ENCODE assay signal across 43 cellular contexts in genomic region chr10:37125921-37126320, GRCh38. TPM values are rescaled to one million over a fixed set of nuclear protein-coding genes. Genes with fewer than 3 reads are reported as not detected.
"Had no signal": no experiment of that assay in that cellular context is flagged by ENCODE, and none has a peak within 500 bp of the region (broad histone marks: within the 10 kb centered on the region; RNA-seq: fewer than 3 reads in every experiment).

No MANE protein-coding gene starts in this region.

- H3K4me1 Mint-ChIP-seq: activated naive CD4-positive, alpha-beta T cell treated with anti-CD3 and anti-CD28 coated beads, Interleukin-2, amount 10 ng/mL, durations not matched to agents 7 days and 5 days; activated naive CD4-positive, alpha-beta T cell treated with anti-CD3 and anti-CD28 coated beads, Interleukin-2, amount 50 U/mL, for 24 hours; activated naive CD8-positive, alpha-beta T cell treated with anti-CD3 and anti-CD28 coated beads for 36 hours; activated naive CD8-positive, alpha-beta T cell treated with anti-CD3 and anti-CD28 coated beads, Interleukin-2, amount 10 ng/mL, durations not matched to agents 7 days and 5 days; activated naive CD8-positive, alpha-beta T cell treated with anti-CD3 and anti-CD28 coated beads, Interleukin-2, amount 50 U/mL, for 24 hours; activated T-helper 17 cell treated with anti-CD3 and anti-CD28 coated beads, Interleukin-2, amount 50 U/mL, for 72 hours; brain; central memory CD8-positive, alpha-beta T cell had no signal

- H3K27me3 ChIP-seq: adrenal gland, ascending aorta, body of pancreas, brain microvascular endothelial cell, breast epithelium, cardiac muscle cell had no signal

- H3K36me3 ChIP-seq: adrenal gland, ascending aorta, brain microvascular endothelial cell, breast epithelium, cardiac muscle cell had no signal

- ATAC-seq: activated naive CD4-positive, alpha-beta T cell treated with anti-CD3 and anti-CD28 coated beads, Interleukin-2, amount 50 U/mL, for 72 hours; activated naive CD8-positive, alpha-beta T cell treated with anti-CD3 and anti-CD28 coated beads, Interleukin-2, amount 50 U/mL, for 24 hours; activated T-cell treated with anti-CD3 and anti-CD28 coated beads, Interleukin-2, amount 50 U/mL, for 4 hours; activated T-cell treated with anti-CD3 and anti-CD28 coated beads, Interleukin-2, amount 50 U/mL, for 72 hours; activated T-helper 17 cell treated with anti-CD3 and anti-CD28 coated beads, Interleukin-2, amount 50 U/mL, for 72 hours; body of pancreas had no signal

- H3K4me3 Mint-ChIP-seq: activated naive CD4-positive, alpha-beta T cell treated with anti-CD3 and anti-CD28 coated beads for 36 hours; activated naive CD4-positive, alpha-beta T cell treated with anti-CD3 and anti-CD28 coated beads, Interleukin-2, amount 10 ng/mL, durations not matched to agents 7 days and 5 days; activated naive CD4-positive, alpha-beta T cell treated with anti-CD3 and anti-CD28 coated beads, Interleukin-2, amount 50 U/mL, for 24 hours; activated naive CD8-positive, alpha-beta T cell; activated naive CD8-positive, alpha-beta T cell treated with anti-CD3 and anti-CD28 coated beads for 36 hours; activated naive CD8-positive, alpha-beta T cell treated with anti-CD3 and anti-CD28 coated beads, Interleukin-2, amount 10 ng/mL, durations not matched to agents 7 days and 5 days; activated naive CD8-positive, alpha-beta T cell treated with anti-CD3 and anti-CD28 coated beads, Interleukin-2, amount 50 U/mL, for 24 hours; activated T-cell treated with anti-CD3 and anti-CD28 coated beads, Interleukin-2, amount 50 U/mL, for 24 hours; activated T-cell treated with anti-CD3 and anti-CD28 coated beads, Interleukin-2, amount 50 U/mL, for 4 hours; activated T-cell treated with anti-CD3 and anti-CD28 coated beads, Interleukin-2, amount 50 U/mL, for 72 hours; activated T-helper 1 cell treated with anti-CD3 and anti-CD28 coated beads, Interleukin-12 subunit alpha, Interleukin-12 subunit beta, Interleukin-2, Interleukin-4 antibody, amounts not matched to agents 30 ng/mL and 10 ng/mL and 1 ng/mL, durations not matched to agents 14 hours and 24 hours and 36 hours; activated T-helper 17 cell treated with anti-CD3 and anti-CD28 coated beads, Interleukin-2, amount 50 U/mL, for 72 hours; brain; central memory CD8-positive, alpha-beta T cell had no signal

- H3K27ac Mint-ChIP-seq: activated naive CD4-positive, alpha-beta T cell treated with anti-CD3 and anti-CD28 coated beads for 36 hours; activated naive CD4-positive, alpha-beta T cell treated with anti-CD3 and anti-CD28 coated beads, Interleukin-2, amount 10 ng/mL, durations not matched to agents 7 days and 5 days; activated naive CD4-positive, alpha-beta T cell treated with anti-CD3 and anti-CD28 coated beads, Interleukin-2, amount 50 U/mL, for 24 hours; activated naive CD4-positive, alpha-beta T cell treated with anti-CD3 and anti-CD28 coated beads, Interleukin-2, amount 50 U/mL, for 72 hours; activated naive CD8-positive, alpha-beta T cell; activated naive CD8-positive, alpha-beta T cell treated with anti-CD3 and anti-CD28 coated beads for 36 hours; activated naive CD8-positive, alpha-beta T cell treated with anti-CD3 and anti-CD28 coated beads, Interleukin-2, amount 10 ng/mL, durations not matched to agents 7 days and 5 days; activated naive CD8-positive, alpha-beta T cell treated with anti-CD3 and anti-CD28 coated beads, Interleukin-2, amount 50 U/mL, for 24 hours; activated T-cell treated with anti-CD3 and anti-CD28 coated beads, Interleukin-2, amount 50 U/mL, for 24 hours; activated T-cell treated with anti-CD3 and anti-CD28 coated beads, Interleukin-2, amount 50 U/mL, for 72 hours; activated T-helper 1 cell treated with anti-CD3 and anti-CD28 coated beads, Interleukin-12 subunit alpha, Interleukin-12 subunit beta, Interleukin-2, Interleukin-4 antibody, amounts not matched to agents 30 ng/mL and 10 ng/mL and 1 ng/mL, durations not matched to agents 14 hours and 24 hours and 36 hours; activated T-helper 17 cell treated with anti-CD3 and anti-CD28 coated beads, Interleukin-2, amount 50 U/mL, for 72 hours; activated T-helper 2 cell treated with anti-CD3 and anti-CD28 coated beads, Interferon-gamma antibody, Interleukin-2, Interleukin-4, amounts not matched to agents 10 μg/mL and 5 μg/mL and 100 μg/mL, durations not matched to agents 14 hours and 24 hours and 36 hours; brain had no signal

- H3K4me1 ChIP-seq: adrenal gland, ascending aorta, body of pancreas, breast epithelium had no signal

- H3K27ac ChIP-seq: adrenal gland, ascending aorta, body of pancreas, brain microvascular endothelial cell, breast epithelium, cardiac muscle cell had no signal

- H3K9me3 ChIP-seq: adrenal gland, ascending aorta, body of pancreas had no signal

- DNase-seq: activated effector memory CD4-positive, alpha-beta T cell treated with anti-CD3 and anti-CD28 coated beads, Interleukin-2, amount 50 U/mL, for 16 hours; activated effector memory CD4-positive, alpha-beta T cell treated with Interleukin-2 at 50 U/mL for 16 hours; activated gamma-delta T cell; activated gamma-delta T cell treated with Interleukin-2 at 50 U/mL for 16 hours; activated naive CD4-positive, alpha-beta T cell; activated naive CD4-positive, alpha-beta T cell treated with anti-CD3 and anti-CD28 coated beads for 36 hours; activated naive CD4-positive, alpha-beta T cell treated with anti-CD3 and anti-CD28 coated beads, Interleukin-2, amount 10 ng/mL, durations not matched to agents 7 days and 5 days; activated naive CD4-positive, alpha-beta T cell treated with anti-CD3 and anti-CD28 coated beads, Interleukin-2, amount 50 U/mL, for 16 hours; activated naive CD4-positive, alpha-beta T cell treated with Interleukin-2 at 50 U/mL for 16 hours; activated naive CD8-positive, alpha-beta T cell treated with anti-CD3 and anti-CD28 coated beads for 36 hours; activated naive CD8-positive, alpha-beta T cell treated with anti-CD3 and anti-CD28 coated beads, Interleukin-2, amount 10 ng/mL, durations not matched to agents 7 days and 5 days; activated naive CD8-positive, alpha-beta T cell treated with anti-CD3 and anti-CD28 coated beads, Interleukin-2, amount 50 U/mL, for 24 hours; activated T-cell treated with anti-CD3 and anti-CD28 coated beads, Interleukin-2, amount 50 U/mL, for 1 hour; activated T-cell treated with anti-CD3 and anti-CD28 coated beads, Interleukin-2, amount 50 U/mL, for 24 hours; activated T-cell treated with anti-CD3 and anti-CD28 coated beads, Interleukin-2, amount 50 U/mL, for 4 hours; activated T-cell treated with anti-CD3 and anti-CD28 coated beads, Interleukin-2, amount 50 U/mL, for 48 hours; activated T-cell treated with anti-CD3 and anti-CD28 coated beads, Interleukin-2, amount 50 U/mL, for 72 hours; adrenal gland; amniotic stem cell; amygdala; anterior cingulate cortex; aorta; body of pancreas; brain microvascular endothelial cell; caudate nucleus; central memory CD4-positive, alpha-beta T cell; cerebellar nuclear complex had no signal

- H3K4me3 ChIP-seq: adrenal gland, ascending aorta, body of pancreas, breast epithelium, cardiac muscle cell had no signal

- H3K36me3 Mint-ChIP-seq: activated naive CD4-positive, alpha-beta T cell treated with anti-CD3 and anti-CD28 coated beads, Interleukin-2, amount 10 ng/mL, durations not matched to agents 7 days and 5 days; activated naive CD4-positive, alpha-beta T cell treated with anti-CD3 and anti-CD28 coated beads, Interleukin-2, amount 50 U/mL, for 24 hours; activated naive CD4-positive, alpha-beta T cell treated with anti-CD3 and anti-CD28 coated beads, Interleukin-2, amount 50 U/mL, for 72 hours; activated naive CD8-positive, alpha-beta T cell; activated naive CD8-positive, alpha-beta T cell treated with anti-CD3 and anti-CD28 coated beads for 36 hours; activated naive CD8-positive, alpha-beta T cell treated with anti-CD3 and anti-CD28 coated beads, Interleukin-2, amount 10 ng/mL, durations not matched to agents 7 days and 5 days; brain had no signal

- H3K9me3 Mint-ChIP-seq: activated naive CD4-positive, alpha-beta T cell treated with anti-CD3 and anti-CD28 coated beads, Interleukin-2, amount 50 U/mL, for 24 hours; activated naive CD8-positive, alpha-beta T cell treated with anti-CD3 and anti-CD28 coated beads for 36 hours; activated naive CD8-positive, alpha-beta T cell treated with anti-CD3 and anti-CD28 coated beads, Interleukin-2, amount 10 ng/mL, durations not matched to agents 7 days and 5 days; activated naive CD8-positive, alpha-beta T cell treated with anti-CD3 and anti-CD28 coated beads, Interleukin-2, amount 50 U/mL, for 24 hours; activated T-helper 17 cell treated with anti-CD3 and anti-CD28 coated beads, Interleukin-2, amount 50 U/mL, for 72 hours; central memory CD8-positive, alpha-beta T cell had no signal

RNA-seq across cellular contexts. Expression of gene ANKRD30A, which starts 0.5 kb away (rescaled TPM):
- total RNA-seq: activated naive CD4-positive, alpha-beta T cell treated with anti-CD3 and anti-CD28 coated beads for 36 hours; activated naive CD4-positive, alpha-beta T cell treated with anti-CD3 and anti-CD28 coated beads, Interleukin-2, amount 50 U/mL, for 72 hours; activated naive CD8-positive, alpha-beta T cell treated with anti-CD3 and anti-CD28 coated beads for 36 hours; activated naive CD8-positive, alpha-beta T cell treated with anti-CD3 and anti-CD28 coated beads, Interleukin-2, amount 10 ng/mL, durations not matched to agents 7 days and 5 days; activated T-cell treated with anti-CD3 and anti-CD28 coated beads, Interleukin-2, amount 50 U/mL, for 4 hours; activated T-cell treated with anti-CD3 and anti-CD28 coated beads, Interleukin-2, amount 50 U/mL, for 72 hours; activated T-helper 1 cell treated with anti-CD3 and anti-CD28 coated beads, Interleukin-12 subunit alpha, Interleukin-12 subunit beta, Interleukin-2, Interleukin-4 antibody, amounts not matched to agents 30 ng/mL and 10 ng/mL and 1 ng/mL, durations not matched to agents 14 hours and 24 hours and 36 hours; activated T-helper 17 cell treated with anti-CD3 and anti-CD28 coated beads, Interleukin-2, amount 50 U/mL, for 72 hours; activated T-helper 2 cell treated with anti-CD3 and anti-CD28 coated beads, Interferon-gamma antibody, Interleukin-2, Interleukin-4, amounts not matched to agents 10 μg/mL and 5 μg/mL and 100 μg/mL, durations not matched to agents 14 hours and 24 hours and 36 hours; adrenal gland; aorta; ascending aorta; astrocyte; body of pancreas; bronchial epithelial cell; cardiac muscle cell; cardiac septum; cerebellum; chondrocyte had no signal
- polyA plus RNA-seq: adrenal gland, aorta, cardiac muscle cell had no signal
